ENCODE assay signal across 8 cellular contexts in the genomic region with DNA sequence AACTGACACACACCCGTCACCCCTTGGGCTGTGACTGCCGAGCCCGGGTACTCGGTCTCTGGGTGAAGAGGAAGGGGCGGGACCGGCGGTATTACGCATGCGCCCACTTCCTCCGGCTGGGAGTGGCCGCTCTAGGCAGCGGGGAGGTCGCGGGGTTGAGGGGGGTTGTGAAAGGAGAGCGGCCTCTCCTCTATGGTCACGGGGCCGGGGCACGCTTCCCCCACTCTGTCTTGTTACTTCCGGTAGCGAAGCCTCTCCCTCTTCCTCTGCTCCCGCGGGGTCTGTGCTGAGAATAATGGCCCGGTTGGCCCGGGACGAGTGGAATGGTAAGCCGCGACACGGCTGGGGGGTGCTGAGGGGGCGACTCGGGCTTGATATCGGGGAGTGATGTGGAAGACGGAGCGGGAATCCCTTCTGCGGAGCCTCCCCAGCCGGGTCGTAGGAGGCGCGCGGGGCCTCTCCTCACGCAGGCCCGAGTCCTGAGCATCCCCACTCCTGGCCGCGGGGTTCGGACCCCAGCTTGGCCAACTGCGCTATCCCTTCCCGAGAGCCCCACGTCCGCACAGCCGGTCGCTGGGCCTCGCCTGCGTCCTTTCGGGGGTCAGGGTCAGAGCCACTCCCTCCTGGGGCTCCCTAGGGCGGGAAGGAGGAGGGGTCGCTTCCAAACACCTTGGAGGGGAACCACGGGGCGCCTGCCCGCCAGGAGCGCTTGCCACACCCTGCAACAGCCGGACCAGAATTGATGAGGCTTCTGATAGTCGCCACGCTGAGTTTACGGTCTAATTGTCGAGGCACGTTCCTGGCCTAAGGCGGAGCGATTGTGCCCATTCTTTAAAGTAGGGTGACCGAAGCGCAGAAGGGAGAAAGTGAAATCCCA. TPM values are rescaled to one million over a fixed set of nuclear protein-coding genes. Genes with fewer than 3 reads are reported as not detected.
A peak's percentile ranks its signal among the peaks of the same experiment; 100 is the strongest.
DNase-seq lines count a peak whose midpoint lies in the region; ATAC-seq and TF ChIP-seq lines count a peak whose summit lies in the region.

A gene with protein sequence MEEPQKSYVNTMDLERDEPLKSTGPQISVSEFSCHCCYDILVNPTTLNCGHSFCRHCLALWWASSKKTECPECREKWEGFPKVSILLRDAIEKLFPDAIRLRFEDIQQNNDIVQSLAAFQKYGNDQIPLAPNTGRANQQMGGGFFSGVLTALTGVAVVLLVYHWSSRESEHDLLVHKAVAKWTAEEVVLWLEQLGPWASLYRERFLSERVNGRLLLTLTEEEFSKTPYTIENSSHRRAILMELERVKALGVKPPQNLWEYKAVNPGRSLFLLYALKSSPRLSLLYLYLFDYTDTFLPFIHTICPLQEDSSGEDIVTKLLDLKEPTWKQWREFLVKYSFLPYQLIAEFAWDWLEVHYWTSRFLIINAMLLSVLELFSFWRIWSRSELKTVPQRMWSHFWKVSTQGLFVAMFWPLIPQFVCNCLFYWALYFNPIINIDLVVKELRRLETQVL (plus strand): TSS at position 259 of the 877 bp plus-strand sequence. CDS start 11,396 bp downstream, outside the sequence.

- no peaks in the 10 kb centered on the region for H3K27me3 ChIP-seq in RWPE2 (ENCODE audit: insufficient read depth, poor library complexity, severe bottlenecking)

- peaks cover 38% of the 10 kb centered on the region for H3K36me3 ChIP-seq in RWPE2 (ENCODE audit: low read depth)

- ATAC-seq in RWPE2 (ENCODE audit: low read depth): peak; percentile 74
- peak; percentile 73 to 88 (median 75) for ATAC-seq in natural killer cell

- peaks cover 40% of the 10 kb centered on the region for H3K36me3 Mint-ChIP-seq in activated T-helper 2 cell treated with anti-CD3 and anti-CD28 coated beads, Interferon-gamma antibody, Interleukin-2, Interleukin-4, amounts not matched to agents 10 μg/mL and 5 μg/mL and 100 μg/mL, durations not matched to agents 14 hours and 24 hours and 36 hours (ENCODE audit: low read depth)
- no peaks in the 10 kb centered on the region for H3K36me3 Mint-ChIP-seq in natural killer cell

- H3K9me3 Mint-ChIP-seq in activated T-helper 2 cell treated with anti-CD3 and anti-CD28 coated beads, Interferon-gamma antibody, Interleukin-2, Interleukin-4, amounts not matched to agents 10 μg/mL and 5 μg/mL and 100 μg/mL, durations not matched to agents 14 hours and 24 hours and 36 hours: no peaks in the 10 kb centered on the region
- peaks cover 3 to 4% of the 10 kb centered on the region in 2 donors for H3K9me3 Mint-ChIP-seq in natural killer cell

- H3K4me3 ChIP-seq in RWPE2 (ENCODE audit: severe bottlenecking) (peak within 1 kb of the TSS; percentile 98), fibroblast of mammary gland (ENCODE audit: control insufficient read depth, low read depth, low read length) (peak within 1 kb of the TSS; percentile 93)

- peak within 1 kb of the TSS; percentile 99 for H3K4me3 Mint-ChIP-seq in activated T-helper 2 cell treated with anti-CD3 and anti-CD28 coated beads, Interferon-gamma antibody, Interleukin-2, Interleukin-4, amounts not matched to agents 10 μg/mL and 5 μg/mL and 100 μg/mL, durations not matched to agents 14 hours and 24 hours and 36 hours (ENCODE audit: low read depth)
- H3K4me3 Mint-ChIP-seq in natural killer cell: peak within 1 kb of the TSS; percentile 98

- H3K27ac ChIP-seq in RWPE2 (ENCODE audit: poor library complexity, severe bottlenecking): peak within 1 kb of the TSS; percentile 74

- intact Hi-C loops in activated T-helper 2 cell treated with anti-CD3 and anti-CD28 coated beads, Interferon-gamma antibody, Interleukin-2, Interleukin-4, amounts not matched to agents 10 μg/mL and 5 μg/mL and 100 μg/mL, durations not matched to agents 14 hours and 24 hours and 36 hours (cut with micrococcal nuclease): loop anchor here (5.0 kb wide), 1 partner anchor 346 kb away; no protein-coding TSS in a partner anchor
- intact Hi-C loops in natural killer cell (cut with micrococcal nuclease): loop anchor here (5.0 kb wide), 1 partner anchor 711 kb away; a partner anchor contains a TSS

- DNase-seq in EH (ENCODE audit: low read depth) (peak; percentile 98), H4 (ENCODE audit: low spot score) (peak; percentile 89), LoVo (ENCODE audit: low spot score) (peak; percentile 96), RWPE2 (ENCODE audit: low spot score) (peak; percentile 97), fibroblast of mammary gland (ENCODE audit: low read depth) (peak; percentile 95), natural killer cell (peak; percentile 99)
- peak; percentile 98 for DNase-seq in activated T-helper 2 cell treated with anti-CD3 and anti-CD28 coated beads, Interferon-gamma antibody, Interleukin-2, Interleukin-4, amounts not matched to agents 10 μg/mL and 5 μg/mL and 100 μg/mL, durations not matched to agents 14 hours and 24 hours and 36 hours (ENCODE audit: low spot score)
- peak; percentile 99 for DNase-seq in stimulated activated naive CD4-positive, alpha-beta T cell treated with Interleukin-2 at 50 U/mL for 16 hours (lab: John Stamatoyannopoulos, UW)

- peaks cover 36% of the 10 kb centered on the region for H3K4me1 Mint-ChIP-seq in activated T-helper 2 cell treated with anti-CD3 and anti-CD28 coated beads, Interferon-gamma antibody, Interleukin-2, Interleukin-4, amounts not matched to agents 10 μg/mL and 5 μg/mL and 100 μg/mL, durations not matched to agents 14 hours and 24 hours and 36 hours (ENCODE audit: low read depth)
- peaks cover 44 to 59% of the 10 kb centered on the region in 2 donors for H3K4me1 Mint-ChIP-seq in natural killer cell

- no peaks in the 10 kb centered on the region for H3K27me3 Mint-ChIP-seq in activated T-helper 2 cell treated with anti-CD3 and anti-CD28 coated beads, Interferon-gamma antibody, Interleukin-2, Interleukin-4, amounts not matched to agents 10 μg/mL and 5 μg/mL and 100 μg/mL, durations not matched to agents 14 hours and 24 hours and 36 hours (ENCODE audit: low read depth)
- H3K27me3 Mint-ChIP-seq in natural killer cell (ENCODE audit: low read depth in 2 of 2): no peaks in the 10 kb centered on the region

- peak within 1 kb of the TSS; percentile 98 for H3K27ac Mint-ChIP-seq in activated T-helper 2 cell treated with anti-CD3 and anti-CD28 coated beads, Interferon-gamma antibody, Interleukin-2, Interleukin-4, amounts not matched to agents 10 μg/mL and 5 μg/mL and 100 μg/mL, durations not matched to agents 14 hours and 24 hours and 36 hours
- H3K27ac Mint-ChIP-seq in natural killer cell: peak within 1 kb of the TSS; percentile 98 to 99

- no peak for TF ChIP-seq CTCF in RWPE2 (IDR thresholded peaks at IDR 0.05; ENCODE audit: poor library complexity, severe bottlenecking)
- TF ChIP-seq CTCF in fibroblast of mammary gland (conservative IDR thresholded peaks at IDR 0.05; ENCODE audit: control insufficient read depth, insufficient read depth, low read depth, low read length): no peak
- no peak for TF ChIP-seq CTCF in natural killer cell (IDR thresholded peaks at IDR 0.05)

- H3K4me1 ChIP-seq in RWPE2 (ENCODE audit: insufficient read depth, poor library complexity, severe bottlenecking): peaks cover 40% of the 10 kb centered on the region

- no peaks in the 10 kb centered on the region for H3K9me3 ChIP-seq in RWPE2 (ENCODE audit: severe bottlenecking)

RNA-seq across cellular contexts. Expression of the gene that starts here (rescaled TPM):
- 60.4 and 85.7 TPM in 2 replicates for total RNA-seq in H4 (2014; rRNA removed; shearing (Covaris generic))
- 54.8 and 55.7 TPM in 2 replicates for total RNA-seq in activated T-helper 2 cell treated with anti-CD3 and anti-CD28 coated beads, Interferon-gamma antibody, Interleukin-2, Interleukin-4, amounts not matched to agents 10 μg/mL and 5 μg/mL and 100 μg/mL, durations not matched to agents 14 hours and 24 hours and 36 hours
- 10 to 100 TPM; 45.8 to 62.2 (median 55.6) TPM for total RNA-seq in natural killer cell

Comparison
In these comparisons a context has a peak if more than half of its experiments do, and no peak if none do; other contexts are left out.
1. Peak in every context shown above with its lines: DNase-seq, ATAC-seq, H3K4me3 ChIP-seq and H3K27ac ChIP-seq.